ENCODE assay signal across 8 cellular contexts in genomic region chr4:7068279-7068842, GRCh38. TPM values are rescaled to one million over a fixed set of nuclear protein-coding genes. Genes with fewer than 3 reads are reported as not detected.
A peak's percentile ranks its signal among the peaks of the same experiment; 100 is the strongest.
DNase-seq lines count a peak whose midpoint lies in the region; ATAC-seq, FAIRE-seq and TF ChIP-seq lines count a peak whose summit lies in the region.

No MANE protein-coding gene starts in this region.

- no peak for FAIRE-seq in frontal cortex (lab: Jason Lieb, UNC)

- H3K4me3 Mint-ChIP-seq in activated CD4-positive, alpha-beta memory T cell treated with anti-CD3 and anti-CD28 coated beads, Interleukin-2, amount 10 ng/mL, durations not matched to agents 7 days and 5 days: peak overlapping the region; percentile 90
- H3K4me3 Mint-ChIP-seq in stimulated activated memory B cell treated with anti-CD40 and anti-IgM and Interleukin-4, amounts not matched to agents 10 μg/mL and 1 μg/mL and 100 μg/mL, for 72 hours: peak overlapping the region; percentile 97

- peak overlapping the region; percentile 71 to 100 for H3K4me3 ChIP-seq in right atrium auricular region

- H3K4me1 ChIP-seq in right atrium auricular region: peaks cover 0 to 32% of the 10 kb centered on the region in 2 donors

- peaks cover 15% of the 10 kb centered on the region for H3K36me3 ChIP-seq in right atrium auricular region

- H3K9me3 Mint-ChIP-seq in activated CD4-positive, alpha-beta memory T cell treated with anti-CD3 and anti-CD28 coated beads, Interleukin-2, amount 10 ng/mL, durations not matched to agents 7 days and 5 days: no peaks in the 10 kb centered on the region
- H3K9me3 Mint-ChIP-seq in stimulated activated memory B cell treated with anti-CD40 and anti-IgM and Interleukin-4, amounts not matched to agents 10 μg/mL and 1 μg/mL and 100 μg/mL, for 72 hours: no peaks in the 10 kb centered on the region

- H3K27ac ChIP-seq in right atrium auricular region: peak overlapping the region; percentile 87 to 89

- peaks cover 16% of the 10 kb centered on the region for H3K27me3 Mint-ChIP-seq in activated CD4-positive, alpha-beta memory T cell treated with anti-CD3 and anti-CD28 coated beads, Interleukin-2, amount 10 ng/mL, durations not matched to agents 7 days and 5 days
- H3K27me3 Mint-ChIP-seq in stimulated activated memory B cell treated with anti-CD40 and anti-IgM and Interleukin-4, amounts not matched to agents 10 μg/mL and 1 μg/mL and 100 μg/mL, for 72 hours: peaks cover 8% of the 10 kb centered on the region

- peaks cover 21% of the 10 kb centered on the region for H3K36me3 Mint-ChIP-seq in activated CD4-positive, alpha-beta memory T cell treated with anti-CD3 and anti-CD28 coated beads, Interleukin-2, amount 10 ng/mL, durations not matched to agents 7 days and 5 days (ENCODE audit: low read depth)
- H3K36me3 Mint-ChIP-seq in stimulated activated memory B cell treated with anti-CD40 and anti-IgM and Interleukin-4, amounts not matched to agents 10 μg/mL and 1 μg/mL and 100 μg/mL, for 72 hours: peaks cover 8% of the 10 kb centered on the region

- ATAC-seq in GM18907 (IDR thresholded peaks at IDR 0.05; ENCODE audit: unreplicated experiment) (peak; percentile 20), HG02885 (IDR thresholded peaks at IDR 0.05; ENCODE audit: poor library complexity, unreplicated experiment) (peak; percentile 21), HG02763 (IDR thresholded peaks at IDR 0.05; ENCODE audit: unreplicated experiment) (no peak)
- ATAC-seq in stimulated activated memory B cell treated with anti-CD40 and anti-IgM and Interleukin-4, amounts not matched to agents 10 μg/mL and 1 μg/mL and 100 μg/mL, for 72 hours: no peak

- POLR2A ChIA-PET in activated CD4-positive, alpha-beta memory T cell treated with anti-CD3 and anti-CD28 coated beads, Interleukin-2, amount 10 ng/mL, durations not matched to agents 7 days and 5 days (lab: Charles Lee): interaction anchor here (0.8 to 7.8 kb wide), 40 partner anchors 11 to 1368 kb away, joined by 3 to 187 read pairs (median 7); partner anchors contain the start of genes BLOC1S4, MRFAP1, MRFAP1L1 and S100P

- H3K27me3 ChIP-seq in right atrium auricular region: no peaks in the 10 kb centered on the region

- H3K9me3 ChIP-seq in right atrium auricular region: no peaks in the 10 kb centered on the region

- peaks cover 54% of the 10 kb centered on the region for H3K4me1 Mint-ChIP-seq in activated CD4-positive, alpha-beta memory T cell treated with anti-CD3 and anti-CD28 coated beads, Interleukin-2, amount 10 ng/mL, durations not matched to agents 7 days and 5 days
- H3K4me1 Mint-ChIP-seq in stimulated activated memory B cell treated with anti-CD40 and anti-IgM and Interleukin-4, amounts not matched to agents 10 μg/mL and 1 μg/mL and 100 μg/mL, for 72 hours: peaks cover 44% of the 10 kb centered on the region

- CTCF ChIA-PET in activated CD4-positive, alpha-beta memory T cell treated with anti-CD3 and anti-CD28 coated beads, Interleukin-2, amount 10 ng/mL, durations not matched to agents 7 days and 5 days (lab: Charles Lee): interaction anchor here (0.7 to 8.1 kb wide), 17 partner anchors 12 to 395 kb away, joined by 3 to 127 read pairs (median 4); partner anchors contain the start of genes TADA2B and TBC1D14

- TF ChIP-seq CTCF in right atrium auricular region (IDR thresholded peaks at IDR 0.05): no peak

- no peak for DNase-seq in activated CD4-positive, alpha-beta memory T cell treated with anti-CD3 and anti-CD28 coated beads, Interleukin-2, amount 10 ng/mL, durations not matched to agents 7 days and 5 days
- DNase-seq in right atrium auricular region (ENCODE audit: low spot score) (no peak), frontal cortex (ENCODE audit: low spot score in 2 of 2) (no peak), T1000 (lab: John Stamatoyannopoulos, UW) (no peak)

- H3K27ac Mint-ChIP-seq in activated CD4-positive, alpha-beta memory T cell treated with anti-CD3 and anti-CD28 coated beads, Interleukin-2, amount 10 ng/mL, durations not matched to agents 7 days and 5 days: peak overlapping the region; percentile 88
- H3K27ac Mint-ChIP-seq in stimulated activated memory B cell treated with anti-CD40 and anti-IgM and Interleukin-4, amounts not matched to agents 10 μg/mL and 1 μg/mL and 100 μg/mL, for 72 hours: peak overlapping the region; percentile 92

RNA-seq across cellular contexts. Expression of gene GRPEL1, which starts 0.5 kb away (rescaled TPM):
- total RNA-seq in activated CD4-positive, alpha-beta memory T cell treated with anti-CD3 and anti-CD28 coated beads, Interleukin-2, amount 10 ng/mL, durations not matched to agents 7 days and 5 days: 10 to 100 TPM; 39.8 to 40.0 TPM
- total RNA-seq in right atrium auricular region (10 to 100 TPM; 17.8 to 18.4 TPM), frontal cortex (15.1 TPM)

RNA-seq across cellular contexts. Expression of gene TADA2B, which starts 25.2 kb away (rescaled TPM):
- total RNA-seq in activated CD4-positive, alpha-beta memory T cell treated with anti-CD3 and anti-CD28 coated beads, Interleukin-2, amount 10 ng/mL, durations not matched to agents 7 days and 5 days: 10 to 100 TPM; 26.6 to 27.3 TPM
- 10 to 100 TPM; 20.8 to 27.0 TPM for total RNA-seq in right atrium auricular region
- 19.2 TPM for total RNA-seq in frontal cortex

Comparison
In these comparisons a context has a peak if more than half of its experiments do, and no peak if none do; other contexts are left out.
1. ATAC-seq: peak in GM18907 (single experiment) and HG02885 (single experiment); none in stimulated activated memory B cell treated with anti-CD40 and anti-IgM and Interleukin-4, amounts not matched to agents 10 μg/mL and 1 μg/mL and 100 μg/mL, for 72 hours (single experiment) and HG02763 (single experiment).